Comparison of ENCODE assay signal across 8 cellular contexts in genomic region chr3:124559650-124560405, GRCh38.
A peak's percentile ranks its signal among the peaks of the same experiment; 100 is the strongest.
DNase-seq lines count a peak whose midpoint lies in the region; ATAC-seq and TF ChIP-seq lines count a peak whose summit lies in the region.

No MANE protein-coding gene starts in this region.

- peak; percentile 69 for DNase-seq in DMS153 (lab: John Stamatoyannopoulos, UW)
- peak; percentile 98 for DNase-seq in HT-29 (ENCODE audit: low spot score)
- DNase-seq in NT2/D1 (ENCODE audit: low read depth, low spot score) = peak; percentile 87
- DNase-seq in activated CD8-positive, alpha-beta memory T cell treated with anti-CD3 and anti-CD28 coated beads, Interleukin-2, amount 50 U/mL, for 4 hours = peak; percentile 48
- DNase-seq in epidermal melanocyte (ENCODE audit: insufficient read length, low spot score) = peak; percentile 74
- DNase-seq in mucosa of descending colon = peak in 2 of 3 donors; percentile 70 to 87
- peak; percentile 8 to 33 for DNase-seq in stimulated activated CD8-positive, alpha-beta memory T cell treated with anti-CD3 and anti-CD28 coated beads, Interleukin-7, amount 100 ng/mL, for 1 hour (ENCODE audit: low read depth in 2 of 2)

- no peak overlapping the region for H3K4me3 ChIP-seq in NT2/D1 (ENCODE audit: insufficient read length, low read depth)
- H3K4me3 ChIP-seq in mucosa of descending colon = no peak overlapping the region

- H3K36me3 ChIP-seq in NT2/D1 (ENCODE audit: insufficient read depth, insufficient read length, low read length) (no peaks in the 10 kb centered on the region), mucosa of descending colon (ENCODE audit: low read depth) (no peaks in the 10 kb centered on the region)

- no peak overlapping the region for H3K9ac ChIP-seq in NT2/D1 (ENCODE audit: insufficient read length, low read depth)

- H3K9me3 ChIP-seq in NT2/D1 (ENCODE audit: insufficient read depth, low read length) (no peaks in the 10 kb centered on the region), mucosa of descending colon (no peaks in the 10 kb centered on the region)

- H3K4me1 ChIP-seq in NT2/D1 (ENCODE audit: insufficient read depth, insufficient read length) = peaks cover 4% of the 10 kb centered on the region
- peaks cover 22% of the 10 kb centered on the region for H3K4me1 ChIP-seq in mucosa of descending colon (ENCODE audit: low read depth)

- ATAC-seq in mucosa of descending colon (peak; percentile 82), GM19467 (IDR thresholded peaks at IDR 0.05; ENCODE audit: unreplicated experiment) (no peak)

- intact Hi-C loops in mucosa of descending colon (cut with DNase I, micrococcal nuclease) = loop anchor here in 1 of 2 donors (10.0 kb wide), 1 partner anchor 205 kb away; no protein-coding TSS in a partner anchor

- TF ChIP-seq CTCF in mucosa of descending colon (IDR thresholded peaks at IDR 0.05) = peak; percentile 68

- H3K27me3 ChIP-seq in NT2/D1 (ENCODE audit: insufficient read depth, insufficient read length) = no peaks in the 10 kb centered on the region

Comparison
In these comparisons a context has a peak if more than half of its experiments do, and no peak if none do; other contexts are left out.
1. DNase-seq: peak in every context shown above with its lines; median percentile 98 in HT-29; 87 in NT2/D1; 78 in mucosa of descending colon; 74 in epidermal melanocyte; 69 in DMS153; 48 in activated CD8-positive, alpha-beta memory T cell treated with anti-CD3 and anti-CD28 coated beads, Interleukin-2, amount 50 U/mL, for 4 hours; 20 in stimulated activated CD8-positive, alpha-beta memory T cell treated with anti-CD3 and anti-CD28 coated beads, Interleukin-7, amount 100 ng/mL, for 1 hour.